Comparison of ENCODE assay signal across 8 cellular contexts in genomic region chr3:180911876-180912303, GRCh38. TPM values are rescaled to one million over a fixed set of nuclear protein-coding genes. Genes with fewer than 3 reads are reported as not detected.
DNase-seq lines count a peak whose midpoint lies in the region; ATAC-seq and TF ChIP-seq lines count a peak whose summit lies in the region.

No MANE protein-coding gene starts in this region.

- POLR2A ChIA-PET in BJ (lab: Charles Lee), result no interaction called here
- POLR2A ChIA-PET in MCF 10A (lab: Yijun Ruan, JAX), result interaction anchor here (0.6 to 3.6 kb wide), 26 partner anchors 9 to 1259 kb away, joined by 3 to 24 read pairs (median 5); partner anchors contain the start of genes DNAJC19 and USP13
- POLR2A ChIA-PET in naive thymus-derived CD4-positive, alpha-beta T cell (lab: Charles Lee), result interaction anchor here (0.6 to 4.4 kb wide), 7 partner anchors 13 to 1763 kb away, joined by 3 to 42 read pairs (median 4); partner anchors contain the start of genes DNAJC19, PIK3CA and TTC14

- TF ChIP-seq CTCF in BJ (IDR thresholded peaks at IDR 0.05; ENCODE audit: insufficient read depth, low read depth, low read length), result no peak
- no peak for TF ChIP-seq CTCF in MCF 10A (IDR thresholded peaks at IDR 0.05; ENCODE audit: unreplicated experiment)

- DNase-seq in BJ (ENCODE audit: low read depth) (no peak), MCF 10A (ENCODE audit: unreplicated experiment) (no peak), NCI-H2227 treated with DMSO at 0.1 percent for 48 hours (lab: John Stamatoyannopoulos, UW) (no peak), T1000 (lab: John Stamatoyannopoulos, UW) (no peak), GF-D8 (lab: John Stamatoyannopoulos, UW) (no peak)
- DNase-seq in naive thymus-derived CD4-positive, alpha-beta T cell, result no peak

- CTCF ChIA-PET in BJ (lab: Yijun Ruan, JAX) (interaction anchor here (1.0 to 1.9 kb wide), 4 partner anchors 11 to 81 kb away, joined by 3 to 6 read pairs (median 4); no protein-coding TSS in a partner anchor), MCF 10A (lab: Yijun Ruan, JAX) (interaction anchor here (0.5 to 2.9 kb wide), 24 partner anchors 8 to 1802 kb away, joined by 3 to 11 read pairs (median 4); no protein-coding TSS in a partner anchor)
- CTCF ChIA-PET in naive thymus-derived CD4-positive, alpha-beta T cell (lab: Charles Lee), result no interaction called here

- H3K4me3 Mint-ChIP-seq in MCF 10A (ENCODE audit: unreplicated experiment), result peak overlapping the region; percentile 87
- peak overlapping the region; percentile 91 to 98 (median 96) for H3K4me3 Mint-ChIP-seq in naive thymus-derived CD4-positive, alpha-beta T cell

- no peaks in the 10 kb centered on the region for H3K9me3 ChIP-seq in naive thymus-derived CD4-positive, alpha-beta T cell (ENCODE audit: control insufficient read depth in 2 of 3, low read length in 3 of 3)

- H3K4me1 ChIP-seq in naive thymus-derived CD4-positive, alpha-beta T cell (ENCODE audit: control insufficient read depth in 2 of 2, insufficient read depth in 2 of 2, low read length in 2 of 2), result peaks cover 17 to 25% of the 10 kb centered on the region in 2 donors

- intact Hi-C loops in MCF 10A (cut with micrococcal nuclease), result loop anchor here (2.0 kb wide), 2 partner anchors 23 to 265 kb away; no protein-coding TSS in a partner anchor
- intact Hi-C loops in naive thymus-derived CD4-positive, alpha-beta T cell (cut with micrococcal nuclease), result loop anchor here (1.0 to 5.0 kb wide), 12 partner anchors 40 to 1883 kb away; partner anchors contain the start of genes DNAJC19 (in 2 of the 2), MRPL47 (in 2 of the 2), NDUFB5 (in 2 of the 2) and PIK3CA (in 2 of the 2)

- peaks cover 15% of the 10 kb centered on the region for H3K36me3 Mint-ChIP-seq in MCF 10A (ENCODE audit: insufficient read depth, unreplicated experiment)
- H3K36me3 Mint-ChIP-seq in naive thymus-derived CD4-positive, alpha-beta T cell, result peaks cover 0 to 11% (median 4%) of the 10 kb centered on the region in 5 donors

- H3K36me3 ChIP-seq in BJ (ENCODE audit: control insufficient read depth, insufficient read depth, low read length), result no peaks in the 10 kb centered on the region; the same call in 1 of the 2 replicates
- H3K36me3 ChIP-seq in naive thymus-derived CD4-positive, alpha-beta T cell (ENCODE audit: control insufficient read depth in 2 of 3, insufficient read depth in 3 of 3, low read length in 3 of 3), result peaks cover 0 to 8% (median 0%) of the 10 kb centered on the region in 3 experiments

- H3K4me1 Mint-ChIP-seq in MCF 10A (ENCODE audit: insufficient read depth, unreplicated experiment), result peaks cover 25% of the 10 kb centered on the region
- peaks cover 34 to 69% (median 61%) of the 10 kb centered on the region in 7 donors for H3K4me1 Mint-ChIP-seq in naive thymus-derived CD4-positive, alpha-beta T cell

- ATAC-seq in GM19463 (IDR thresholded peaks at IDR 0.05; ENCODE audit: unreplicated experiment), result peak; percentile 1
- peak; percentile 1 for ATAC-seq in HG03558 (IDR thresholded peaks at IDR 0.05; ENCODE audit: extremely low read depth, unreplicated experiment)
- peak; percentile 0 for ATAC-seq in naive thymus-derived CD4-positive, alpha-beta T cell

- no peaks in the 10 kb centered on the region for H3K9me3 Mint-ChIP-seq in MCF 10A (ENCODE audit: unreplicated experiment)
- H3K9me3 Mint-ChIP-seq in naive thymus-derived CD4-positive, alpha-beta T cell, result no peaks in the 10 kb centered on the region

- peak overlapping the region; percentile 97 for H3K27ac ChIP-seq in naive thymus-derived CD4-positive, alpha-beta T cell (ENCODE audit: low read depth, low read length)

- no TSS peak for BruUV-seq in MCF 10A (replicated peaks; lab: Mats Ljungman, UMichigan)

- H3K4me3 ChIP-seq in BJ (ENCODE audit: low read depth, low read length), result peak overlapping the region; percentile 91
- H3K4me3 ChIP-seq in naive thymus-derived CD4-positive, alpha-beta T cell (ENCODE audit: low read length), result peak overlapping the region; percentile 80

- H3K27me3 ChIP-seq in BJ (ENCODE audit: control insufficient read depth, insufficient read depth, low read length), result no peaks in the 10 kb centered on the region
- H3K27me3 ChIP-seq in naive thymus-derived CD4-positive, alpha-beta T cell (ENCODE audit: control insufficient read depth in 2 of 2, insufficient read depth in 2 of 2, low read length in 2 of 2), result no peaks in the 10 kb centered on the region

- H3K27me3 Mint-ChIP-seq in MCF 10A (ENCODE audit: insufficient read depth, unreplicated experiment), result no peaks in the 10 kb centered on the region
- no peaks in the 10 kb centered on the region for H3K27me3 Mint-ChIP-seq in naive thymus-derived CD4-positive, alpha-beta T cell

- H3K27ac Mint-ChIP-seq in MCF 10A (ENCODE audit: low read depth, unreplicated experiment), result peak overlapping the region; percentile 95
- H3K27ac Mint-ChIP-seq in naive thymus-derived CD4-positive, alpha-beta T cell, result peak overlapping the region; percentile 94 to 100 (median 97)

RNA-seq across cellular contexts. Expression of gene FXR1, which starts 0.6 kb away (rescaled TPM):
- 111 and 155 TPM in 2 replicates for polyA plus RNA-seq in BJ (2011; rRNA removed)
- 98.6 and 110 TPM in 2 replicates for polyA minus RNA-seq in BJ (2011; rRNA and poly(A)+ RNA removed)
- total RNA-seq in MCF 10A (2022), result 166 and 194 TPM in 2 replicates
- total RNA-seq in naive thymus-derived CD4-positive, alpha-beta T cell, result 100 to 1,000 TPM; 108 to 151 (median 129) TPM
- 10 to 100 TPM; 53.0 to 63.0 TPM for polyA plus RNA-seq in naive thymus-derived CD4-positive, alpha-beta T cell
